In the genomic region with DNA sequence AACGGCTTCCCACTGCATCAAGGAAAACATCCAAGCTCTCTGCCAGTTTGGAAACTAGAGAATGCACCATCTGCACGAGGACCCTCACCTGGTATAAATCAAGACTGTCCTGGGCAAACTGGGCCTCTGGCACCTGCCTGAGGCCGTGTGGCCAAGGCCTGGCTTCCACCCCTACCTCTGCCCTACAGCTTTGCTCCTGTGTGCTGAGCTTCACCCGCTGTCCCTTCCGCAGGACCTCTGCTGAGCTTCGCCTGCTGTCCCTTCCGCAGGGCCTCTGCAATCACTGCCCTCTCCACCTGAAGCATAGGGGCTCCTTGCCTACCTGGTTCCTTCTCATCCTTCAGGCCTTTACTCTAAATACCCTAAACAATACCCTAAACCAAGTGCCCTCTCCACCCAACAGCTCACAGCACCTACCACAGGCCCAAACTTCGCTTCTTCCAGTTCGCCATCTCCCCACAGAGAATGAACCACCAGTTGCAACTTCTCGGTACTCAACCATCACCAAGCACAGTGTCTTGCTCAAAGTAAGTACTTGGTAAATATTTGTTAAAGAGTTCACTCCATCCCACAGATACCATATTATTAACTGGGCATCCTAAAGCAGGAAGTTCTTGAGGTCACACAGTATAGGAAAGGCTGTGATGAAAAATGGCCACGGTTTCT, we compare ENCODE assay signal across 21 cellular contexts. TPM values are rescaled to one million over a fixed set of nuclear protein-coding genes. Genes with fewer than 3 reads are reported as not detected.
DNase-seq lines count a peak whose midpoint lies in the region; ATAC-seq and TF ChIP-seq lines count a peak whose summit lies in the region.
"Had no signal": no experiment of that assay in that cellular context is flagged by ENCODE, and none has a peak within 500 bp of the region (broad histone marks: within the 10 kb centered on the region; RNA-seq: fewer than 3 reads in every experiment).

No MANE protein-coding gene starts in this region.

- H3K4me1 Mint-ChIP-seq in activated T-cell treated with anti-CD3 and anti-CD28 coated beads, Interleukin-2, amount 50 U/mL, for 24 hours (ENCODE audit: low read depth) = peaks cover 74% of the 10 kb centered on the region
- peaks cover 7% of the 10 kb centered on the region for H3K4me1 Mint-ChIP-seq in endodermal cell

- H3K9me3 Mint-ChIP-seq in activated T-cell treated with anti-CD3 and anti-CD28 coated beads, Interleukin-2, amount 50 U/mL, for 24 hours = no peaks in the 10 kb centered on the region
- peaks cover 21% of the 10 kb centered on the region for H3K9me3 Mint-ChIP-seq in endodermal cell

- H3K27me3 Mint-ChIP-seq in activated T-cell treated with anti-CD3 and anti-CD28 coated beads, Interleukin-2, amount 50 U/mL, for 24 hours = no peaks in the 10 kb centered on the region
- H3K27me3 Mint-ChIP-seq in endodermal cell (ENCODE audit: insufficient read depth) = no peaks in the 10 kb centered on the region

- intact Hi-C loops in posterior vena cava (cut with DNase I) (loop anchor here in 1 of 2 donors (5.0 kb wide), 1 partner anchor 75 kb away; no protein-coding TSS in a partner anchor), OCI-LY7 (cut with micrococcal nuclease; ENCODE audit: unreplicated experiment) (no loop called here)

- H3K4me1 ChIP-seq in OCI-LY1 (ENCODE audit: insufficient read depth, low read length, severe bottlenecking) (peaks cover 33% of the 10 kb centered on the region), endodermal cell (ENCODE audit: control insufficient read depth, insufficient read depth, low read length) (no peaks in the 10 kb centered on the region), OCI-LY7 (ENCODE audit: insufficient read depth, low read length, poor library complexity, severe bottlenecking) (peaks cover 31% of the 10 kb centered on the region)

- DNase-seq in activated T-cell treated with anti-CD3 and anti-CD28 coated beads, Interleukin-2, amount 50 U/mL, for 24 hours = no peak
- DNase-seq in activated T-cell treated with anti-CD3 and anti-CD28 coated beads for 4 hours (no peak), endodermal cell (no peak), posterior vena cava (ENCODE audit: low spot score) (peak; percentile 42), OCI-LY7 (ENCODE audit: low spot score) (no peak), middle frontal gyrus (ENCODE audit: extremely low spot score, low spot score) (no peak)
- DNase-seq: activated CD8-positive, alpha-beta memory T cell treated with anti-CD3 and anti-CD28 coated beads, Interleukin-2, amount 50 U/mL, for 48 hours; amniotic stem cell; erythroblast; NCI-H1048; NCI-H2227 treated with DMSO at 0.1 percent for 48 hours; stimulated activated CD4-positive, alpha-beta T cell treated with anti-CD3 and anti-CD28 coated beads, Interleukin-4, amount 100 ng/mL, for 24 hours; stimulated activated naive CD4-positive, alpha-beta T cell; WERI-Rb-1 had no signal

- no TSS peak for BruUV-seq in OCI-LY7 (replicated peaks; lab: Mats Ljungman, UMichigan)

- peak overlapping the region; percentile 66 for H3K27ac Mint-ChIP-seq in activated T-cell treated with anti-CD3 and anti-CD28 coated beads, Interleukin-2, amount 50 U/mL, for 24 hours
- peak overlapping the region; percentile 36 for H3K27ac Mint-ChIP-seq in endodermal cell

- no peak for ATAC-seq in HG02571 (IDR thresholded peaks at IDR 0.05; ENCODE audit: unreplicated experiment)

- H3K4me3 ChIP-seq in OCI-LY1 (ENCODE audit: low read depth, low read length, poor library complexity, severe bottlenecking) (no peak overlapping the region), endodermal cell (ENCODE audit: low read length) (no peak overlapping the region), OCI-LY7 (ENCODE audit: low read depth, low read length, poor library complexity, severe bottlenecking) (no peak overlapping the region)
- H3K4me3 ChIP-seq: colonic mucosa, right lobe of liver, SK-N-MC, vagina had no signal

- H3K27ac ChIP-seq in OCI-LY1 (ENCODE audit: low read depth, low read length, poor library complexity, severe bottlenecking) (peak overlapping the region; percentile 26), endodermal cell (ENCODE audit: low read depth, low read length) (no peak overlapping the region), OCI-LY7 (ENCODE audit: low read depth, low read length, poor library complexity, severe bottlenecking) (no peak overlapping the region)
- H3K27ac ChIP-seq: colonic mucosa, right lobe of liver, SK-N-MC, vagina, WERI-Rb-1 had no signal

- peaks cover 75% of the 10 kb centered on the region for H3K36me3 ChIP-seq in OCI-LY1 (ENCODE audit: insufficient read depth, low read length)
- H3K36me3 ChIP-seq in endodermal cell (ENCODE audit: control insufficient read depth, insufficient read depth, low read length) = peaks cover 76% of the 10 kb centered on the region
- peaks cover 96% of the 10 kb centered on the region for H3K36me3 ChIP-seq in OCI-LY7 (ENCODE audit: insufficient read depth, low read length)
- H3K36me3 ChIP-seq: colonic mucosa, vagina had no signal

- CTCF ChIA-PET in OCI-LY7 (lab: Charles Lee; ENCODE audit: unreplicated experiment) = no interaction called here

- H3F3A ChIP-seq in OCI-LY1 (ENCODE audit: insufficient read depth, low read length) = 0 out of 2 replicates have a peak, but pooled peaks cover 6% of the 10 kb centered on the region

- no peaks in the 10 kb centered on the region for H3K9me2 ChIP-seq in OCI-LY1 (ENCODE audit: low read depth, low read length)
- no peaks in the 10 kb centered on the region for H3K9me2 ChIP-seq in OCI-LY7 (ENCODE audit: insufficient read depth, low read length)

- TF ChIP-seq CTCF in OCI-LY1 (IDR thresholded peaks at IDR 0.05; ENCODE audit: low read length) (no peak), endodermal cell (conservative IDR thresholded peaks at IDR 0.05) (no peak), OCI-LY7 (conservative IDR thresholded peaks at IDR 0.05; ENCODE audit: low read length) (no peak)

- H2AFZ ChIP-seq in OCI-LY1 (ENCODE audit: low read length) (no peak overlapping the region), OCI-LY7 (ENCODE audit: low read length) (no peak overlapping the region)

- H3K4me2 ChIP-seq in OCI-LY1 (ENCODE audit: low read length) (peak overlapping the region; percentile 10; the same call in 1 of the 2 replicates), OCI-LY7 (ENCODE audit: low read length) (no peak overlapping the region)

- peaks cover 3% of the 10 kb centered on the region; the same call in 1 of the 2 replicates for H4K20me1 ChIP-seq in OCI-LY1 (ENCODE audit: insufficient read depth, low read length)
- peaks cover 27% of the 10 kb centered on the region for H4K20me1 ChIP-seq in OCI-LY7 (ENCODE audit: insufficient read depth, low read length)

- H3K79me2 ChIP-seq in OCI-LY1 (ENCODE audit: insufficient read depth, low read length) = peaks cover 100% of the 10 kb centered on the region
- H3K79me2 ChIP-seq in OCI-LY7 (ENCODE audit: insufficient read depth, low read depth, low read length) = peaks cover 100% of the 10 kb centered on the region

- peaks cover 72% of the 10 kb centered on the region for H3K36me3 Mint-ChIP-seq in activated T-cell treated with anti-CD3 and anti-CD28 coated beads, Interleukin-2, amount 50 U/mL, for 24 hours (ENCODE audit: low read depth)
- H3K36me3 Mint-ChIP-seq in endodermal cell (ENCODE audit: low read depth) = peaks cover 66% of the 10 kb centered on the region

- H3K9me3 ChIP-seq in OCI-LY1 (ENCODE audit: low read length) (no peaks in the 10 kb centered on the region), endodermal cell (ENCODE audit: control insufficient read depth, low read length) (peaks cover 17% of the 10 kb centered on the region), OCI-LY7 (ENCODE audit: low read length) (peaks cover 4% of the 10 kb centered on the region; the same call in 1 of the 2 replicates)
- H3K9me3 ChIP-seq: colonic mucosa, right lobe of liver, vagina had no signal

- 94 to 95% methylated on average over 8 to 10 of the region's 11 CpGs for WGBS in endodermal cell (ENCODE audit: insufficient coverage in 1 of 2, insufficient read length in 1 of 2), 2 experiments

- no peak overlapping the region for H3K4me3 Mint-ChIP-seq in activated T-cell treated with anti-CD3 and anti-CD28 coated beads, Interleukin-2, amount 50 U/mL, for 24 hours
- no peak overlapping the region for H3K4me3 Mint-ChIP-seq in endodermal cell

- POLR2A ChIA-PET in OCI-LY7 (lab: Charles Lee) = interaction anchor here (0.7 to 1.8 kb wide), 3 partner anchors 10 to 95 kb away, joined by 3 to 5 read pairs (median 4); no protein-coding TSS in a partner anchor

- H3K27me3 ChIP-seq in OCI-LY1 (ENCODE audit: insufficient read depth, low read length) (no peaks in the 10 kb centered on the region), endodermal cell (ENCODE audit: control insufficient read depth, insufficient read depth, low read length, poor library complexity, severe bottlenecking) (no peaks in the 10 kb centered on the region)
- H3K27me3 ChIP-seq: colonic mucosa, right lobe of liver, vagina had no signal

- H3K9ac ChIP-seq in OCI-LY1 (ENCODE audit: low read length) (no peak overlapping the region), endodermal cell (ENCODE audit: extremely low read depth, low read length, poor library complexity, severe bottlenecking) (no peak overlapping the region)

RNA-seq across cellular contexts. Expression of a gene that starts 18.4 kb away (rescaled TPM):
- total RNA-seq in endodermal cell (100 to 1,000 TPM; 369 to 371 TPM), posterior vena cava (100 to 1,000 TPM; 318 to 379 TPM), OCI-LY7 (2022) (502 and 563 TPM in 2 replicates)
- polyA plus RNA-seq in endodermal cell (2013, experiment 1 of 2) = 346 TPM
- 334 TPM for polyA plus RNA-seq in endodermal cell (2013, experiment 2 of 2)
- total RNA-seq in OCI-LY7 (2014; rRNA removed; shearing (Covaris generic)) = 86.9 and 101 TPM in 2 replicates

RNA-seq across cellular contexts. Expression of a gene that starts 42.6 kb away (rescaled TPM):
- total RNA-seq in endodermal cell (1 to 10 TPM in 1 of 2 donors, under 1 TPM in 1; 0.89 to 1.4 TPM), posterior vena cava (under 1 TPM in 1 of 2 donors, not detected in 1; 0.37 TPM), OCI-LY7 (2022) (2.4 and 5.1 TPM in 2 replicates)
- 0.32 TPM for polyA plus RNA-seq in endodermal cell (2013, experiment 1 of 2)
- polyA plus RNA-seq in endodermal cell (2013, experiment 2 of 2) = not detected
- 0.54 and 0.88 TPM in 2 replicates for total RNA-seq in OCI-LY7 (2014; rRNA removed; shearing (Covaris generic))
- total RNA-seq: H4 had no signal

RNA-seq across cellular contexts. Expression of a gene that starts 46.6 kb away (rescaled TPM):
- total RNA-seq in endodermal cell (1 to 10 TPM; 6.0 to 6.3 TPM), posterior vena cava (not detected), OCI-LY7 (2022) (2.5 and 2.7 TPM in 2 replicates)
- 5.5 TPM for polyA plus RNA-seq in endodermal cell (2013, experiment 1 of 2)
- polyA plus RNA-seq in endodermal cell (2013, experiment 2 of 2) = 6.3 TPM
- total RNA-seq in OCI-LY7 (2014; rRNA removed; shearing (Covaris generic)) = 0.46 and 1.7 TPM in 2 replicates
